Comparison of ENCODE assay signal across 8 cellular contexts in the genomic region with DNA sequence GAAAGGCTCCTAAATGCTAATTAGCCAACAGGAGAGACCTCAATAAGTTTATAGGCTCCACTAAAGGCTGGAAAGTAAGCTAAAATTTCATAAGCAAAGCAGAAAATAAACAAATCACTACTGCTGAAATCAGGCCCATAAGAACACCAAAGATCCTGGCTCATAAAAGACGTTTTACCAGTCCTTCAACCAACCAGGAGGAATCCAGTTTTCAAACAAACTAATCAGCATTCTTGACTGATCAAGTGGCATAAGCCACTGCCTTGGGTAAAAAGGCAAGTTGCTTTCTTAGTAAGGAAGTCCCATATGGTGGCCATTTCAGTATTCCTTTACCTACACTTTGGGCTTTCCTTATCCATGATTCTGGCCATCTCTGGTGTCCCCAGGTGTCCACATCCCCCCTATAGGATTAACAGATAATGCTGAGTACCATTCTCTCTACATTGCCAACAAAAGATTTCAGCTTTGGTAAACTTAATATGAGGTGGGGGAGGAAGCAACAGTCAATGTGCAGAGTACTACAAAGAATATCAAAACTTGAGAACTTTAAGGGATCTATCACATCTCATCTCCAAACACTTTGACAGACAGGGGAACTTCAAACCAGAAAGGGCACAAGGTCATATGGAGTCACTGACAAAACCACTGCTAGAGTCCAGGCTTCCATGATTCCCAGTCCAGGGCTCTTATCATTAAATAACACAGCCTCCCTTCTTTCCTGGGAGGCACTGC. TPM values are rescaled to one million over a fixed set of nuclear protein-coding genes. Genes with fewer than 3 reads are reported as not detected.
DNase-seq lines count a peak whose midpoint lies in the region; ATAC-seq and TF ChIP-seq lines count a peak whose summit lies in the region.

No MANE protein-coding gene starts in this region.

- peaks cover 1% of the 10 kb centered on the region for H3K36me3 Mint-ChIP-seq in IgD-negative memory B cell
- peaks cover 9% of the 10 kb centered on the region for H3K36me3 Mint-ChIP-seq in central memory CD8-positive, alpha-beta T cell (ENCODE audit: insufficient read depth)
- peaks cover 0 to 4% (median 0%) of the 10 kb centered on the region in 5 donors for H3K36me3 Mint-ChIP-seq in naive thymus-derived CD4-positive, alpha-beta T cell

- no peaks in the 10 kb centered on the region for H3K27me3 ChIP-seq in naive thymus-derived CD4-positive, alpha-beta T cell (ENCODE audit: control insufficient read depth in 2 of 2, insufficient read depth in 2 of 2, low read length in 2 of 2)

- peak overlapping the region; percentile 85 for H3K4me3 ChIP-seq in AG04449 (ENCODE audit: low read depth, low read length)
- peak overlapping the region; percentile 70 for H3K4me3 ChIP-seq in naive thymus-derived CD4-positive, alpha-beta T cell (ENCODE audit: low read length)

- DNase-seq in AG04449 (ENCODE audit: low read depth, low spot score) (no peak), NCI-H187 treated with DMSO at 0.1 percent for 48 hours (lab: John Stamatoyannopoulos, UW) (no peak), NCI-H748 treated with DMSO at 0.1 percent for 48 hours (lab: John Stamatoyannopoulos, UW) (no peak), NAMALWA (ENCODE audit: low spot score) (no peak)
- DNase-seq in central memory CD8-positive, alpha-beta T cell (ENCODE audit: low spot score in 2 of 2), result no peak
- DNase-seq in naive thymus-derived CD4-positive, alpha-beta T cell, result no peak

- H3K27me3 Mint-ChIP-seq in IgD-negative memory B cell, result no peaks in the 10 kb centered on the region
- H3K27me3 Mint-ChIP-seq in central memory CD8-positive, alpha-beta T cell, result no peaks in the 10 kb centered on the region
- no peaks in the 10 kb centered on the region for H3K27me3 Mint-ChIP-seq in naive thymus-derived CD4-positive, alpha-beta T cell

- no peak for ATAC-seq in central memory CD8-positive, alpha-beta T cell (replicated peaks; ENCODE audit: extremely low read depth, poor library complexity, severe bottlenecking)
- ATAC-seq in naive thymus-derived CD4-positive, alpha-beta T cell, result no peak
- ATAC-seq in HG03025 (IDR thresholded peaks at IDR 0.05; ENCODE audit: low FRiP score, unreplicated experiment), result no peak

- H3K9me3 ChIP-seq in naive thymus-derived CD4-positive, alpha-beta T cell (ENCODE audit: control insufficient read depth in 2 of 3, low read length in 3 of 3), result no peaks in the 10 kb centered on the region

- TF ChIP-seq CTCF in AG04449 (IDR thresholded peaks at IDR 0.05; ENCODE audit: insufficient read depth, low read length, missing control alignments), result no peak

- POLR2A ChIA-PET in AG04449 (lab: Yijun Ruan, JAX), result no interaction called here
- POLR2A ChIA-PET in naive thymus-derived CD4-positive, alpha-beta T cell (lab: Charles Lee), result interaction anchor here (0.5 to 6.7 kb wide), 5 partner anchors 12 to 215 kb away, joined by 3 to 62 read pairs (median 3); no protein-coding TSS in a partner anchor

- no peaks in the 10 kb centered on the region for H3K9me3 Mint-ChIP-seq in IgD-negative memory B cell
- H3K9me3 Mint-ChIP-seq in central memory CD8-positive, alpha-beta T cell, result no peaks in the 10 kb centered on the region
- no peaks in the 10 kb centered on the region for H3K9me3 Mint-ChIP-seq in naive thymus-derived CD4-positive, alpha-beta T cell

- peak overlapping the region; percentile 85 for H3K27ac ChIP-seq in naive thymus-derived CD4-positive, alpha-beta T cell (ENCODE audit: low read depth, low read length)

- H3K4me3 Mint-ChIP-seq in IgD-negative memory B cell, result peak overlapping the region; percentile 76 to 92 (median 86)
- H3K4me3 Mint-ChIP-seq in central memory CD8-positive, alpha-beta T cell, result peak overlapping the region; percentile 97
- H3K4me3 Mint-ChIP-seq in naive thymus-derived CD4-positive, alpha-beta T cell, result peak overlapping the region; percentile 82 to 98 (median 89)

- peaks cover 14 to 38% of the 10 kb centered on the region in 2 donors for H3K4me1 ChIP-seq in naive thymus-derived CD4-positive, alpha-beta T cell (ENCODE audit: control insufficient read depth in 2 of 2, insufficient read depth in 2 of 2, low read length in 2 of 2)

- H3K27ac Mint-ChIP-seq in IgD-negative memory B cell, result peak overlapping the region in 2 of 3 donors; percentile 3 to 73
- H3K27ac Mint-ChIP-seq in central memory CD8-positive, alpha-beta T cell (ENCODE audit: low read depth), result peak overlapping the region; percentile 65
- H3K27ac Mint-ChIP-seq in naive thymus-derived CD4-positive, alpha-beta T cell, result peak overlapping the region; percentile 44 to 94 (median 81)

- peaks cover 16 to 30% (median 18%) of the 10 kb centered on the region in 3 donors for H3K4me1 Mint-ChIP-seq in IgD-negative memory B cell
- peaks cover 46% of the 10 kb centered on the region for H3K4me1 Mint-ChIP-seq in central memory CD8-positive, alpha-beta T cell
- peaks cover 43 to 71% (median 59%) of the 10 kb centered on the region in 7 donors for H3K4me1 Mint-ChIP-seq in naive thymus-derived CD4-positive, alpha-beta T cell

- intact Hi-C loops in naive thymus-derived CD4-positive, alpha-beta T cell (cut with micrococcal nuclease), result loop anchor here (5.0 to 10.0 kb wide), 8 partner anchors 54 to 1554 kb away; a partner anchor contains a TSS

- no peaks in the 10 kb centered on the region for H3K36me3 ChIP-seq in naive thymus-derived CD4-positive, alpha-beta T cell (ENCODE audit: control insufficient read depth in 2 of 3, insufficient read depth in 3 of 3, low read length in 3 of 3)

- CTCF ChIA-PET in AG04449 (lab: Yijun Ruan, JAX), result interaction anchor here (0.9 to 1.7 kb wide), 5 partner anchors 11 to 64 kb away, joined by 3 to 5 read pairs (median 3); no protein-coding TSS in a partner anchor
- CTCF ChIA-PET in naive thymus-derived CD4-positive, alpha-beta T cell (lab: Charles Lee), result interaction anchor here (1.0 to 2.8 kb wide), 3 partner anchors 10 to 51 kb away, joined by 3 to 12 read pairs (median 5); no protein-coding TSS in a partner anchor

RNA-seq across cellular contexts. Expression of a gene that starts 1.3 kb away (rescaled TPM):
- 3.7 TPM for polyA plus RNA-seq in IgD-negative memory B cell
- 10 to 100 TPM; 35.1 to 84.1 (median 63.4) TPM for total RNA-seq in naive thymus-derived CD4-positive, alpha-beta T cell
- polyA plus RNA-seq in naive thymus-derived CD4-positive, alpha-beta T cell, result 10 to 100 TPM in 1 of 2 donors, 1 to 10 TPM in 1; 6.9 to 16.9 TPM

RNA-seq across cellular contexts. Expression of a gene that starts 1.8 kb away (rescaled TPM):
- 0.90 TPM for polyA plus RNA-seq in IgD-negative memory B cell
- 1 to 10 TPM in 1 of 5 experiments, under 1 TPM in 1, not detected in 3; 1.00 to 2.4 TPM for total RNA-seq in naive thymus-derived CD4-positive, alpha-beta T cell
- polyA plus RNA-seq in naive thymus-derived CD4-positive, alpha-beta T cell, result under 1 TPM in 1 of 2 donors, not detected in 1; 0.50 TPM
